Comparison of ENCODE assay signal across 8 cellular contexts in genomic region chr13:21175656-21176194, GRCh38. TPM values are rescaled to one million over a fixed set of nuclear protein-coding genes. Genes with fewer than 3 reads are reported as not detected.
A peak's percentile ranks its signal among the peaks of the same experiment; 100 is the strongest.
DNase-seq lines count a peak whose midpoint lies in the region; ATAC-seq and TF ChIP-seq lines count a peak whose summit lies in the region.

No MANE protein-coding gene starts in this region.

- H3K27me3 ChIP-seq in BE2C (no peaks in the 10 kb centered on the region), right lobe of liver (no peaks in the 10 kb centered on the region), upper lobe of left lung (no peaks in the 10 kb centered on the region)

- H3K36me3 ChIP-seq in BE2C (peaks cover 9% of the 10 kb centered on the region), right lobe of liver (no peaks in the 10 kb centered on the region), upper lobe of left lung (no peaks in the 10 kb centered on the region)

- H3K4me3 ChIP-seq in BE2C (ENCODE audit: low read depth, low read length) (peak overlapping the region; percentile 92), right lobe of liver (peak overlapping the region; percentile 82 to 95 (median 94)), upper lobe of left lung (peak overlapping the region; percentile 66 to 90 (median 87))

- TF ChIP-seq POLR2A in right lobe of liver (IDR thresholded peaks at IDR 0.05) (no peak), upper lobe of left lung (IDR thresholded peaks at IDR 0.05) (no peak)

- no peak for DNase-seq in BE2C
- peak; percentile 24 for DNase-seq in HS-27A (ENCODE audit: low read depth)
- peak; percentile 51 for DNase-seq in amniotic epithelial cell (ENCODE audit: low read depth)
- no peak for DNase-seq in right lobe of liver
- no peak for DNase-seq in upper lobe of left lung
- DNase-seq in NAMALWA (ENCODE audit: low spot score) = no peak

- intact Hi-C loops in right lobe of liver (cut with DNase I) = no loop called here

- no peak for TF ChIP-seq CTCF in BE2C (IDR thresholded peaks at IDR 0.05; ENCODE audit: low read depth, low read length)
- no peak for TF ChIP-seq CTCF in right lobe of liver (IDR thresholded peaks at IDR 0.05)
- TF ChIP-seq CTCF in upper lobe of left lung (IDR thresholded peaks at IDR 0.05) = no peak

- ATAC-seq in right lobe of liver = no peak
- no peak for ATAC-seq in upper lobe of left lung (ENCODE audit: low FRiP score in 2 of 2)
- no peak for ATAC-seq in HG02588 (IDR thresholded peaks at IDR 0.05; ENCODE audit: unreplicated experiment)
- no peak for ATAC-seq in GM18520 (IDR thresholded peaks at IDR 0.05; ENCODE audit: unreplicated experiment)

- TF ChIP-seq EP300 in upper lobe of left lung (IDR thresholded peaks at IDR 0.05) = no peak

- no peaks in the 10 kb centered on the region for H3K9me3 ChIP-seq in BE2C
- no peaks in the 10 kb centered on the region for H3K9me3 ChIP-seq in right lobe of liver
- no peaks in the 10 kb centered on the region for H3K9me3 ChIP-seq in upper lobe of left lung

- 2% methylated on average over 10 of the region's 11 CpGs for WGBS in right lobe of liver (ENCODE audit: insufficient coverage, low coverage, low lambda C conversion rate, missing lambda C conversion rate)
- 2 to 4% methylated on average over 10 to 11 of the region's 11 CpGs for WGBS in upper lobe of left lung, 2 donors

- H3K4me1 ChIP-seq in BE2C = no peaks in the 10 kb centered on the region
- H3K4me1 ChIP-seq in right lobe of liver = peaks cover 0 to 14% (median 0%) of the 10 kb centered on the region in 4 donors
- H3K4me1 ChIP-seq in upper lobe of left lung = peaks cover 11 to 24% (median 16%) of the 10 kb centered on the region in 4 donors

- peak overlapping the region in 1 of 3 donors; percentile 91 for H3K27ac ChIP-seq in right lobe of liver
- H3K27ac ChIP-seq in upper lobe of left lung = peak overlapping the region; percentile 90 to 99 (median 97)

RNA-seq across cellular contexts. Expression of gene SKA3, which starts 0.6 kb away (rescaled TPM):
- 4.0 TPM for polyA plus RNA-seq in BE2C (2012; ENCODE audit: insufficient read depth, insufficient read length, low read depth)
- total RNA-seq in right lobe of liver (1 to 10 TPM in 2 of 6 experiments, under 1 TPM in 4; 0.18 to 2.4 (median 0.75) TPM), upper lobe of left lung (1 to 10 TPM in 5 of 6 donors, not detected in 1; 1.0 to 3.0 (median 1.4) TPM)

RNA-seq across cellular contexts. Expression of gene MRPL57, which starts 0.7 kb away (rescaled TPM):
- polyA plus RNA-seq in BE2C (2012; ENCODE audit: insufficient read depth, insufficient read length, low read depth) = 76.7 TPM
- 10 to 100 TPM; 10.6 to 38.7 (median 13.6) TPM for total RNA-seq in right lobe of liver
- 10 to 100 TPM; 17.8 to 36.3 (median 23.9) TPM for total RNA-seq in upper lobe of left lung

RNA-seq across cellular contexts. Expression of gene SAP18, which starts 35.8 kb away (rescaled TPM):
- 670 TPM for polyA plus RNA-seq in BE2C (2012; ENCODE audit: insufficient read depth, insufficient read length, low read depth)
- 100 to 1,000 TPM in 3 of 6 experiments, 10 to 100 TPM in 3; 33.1 to 119 (median 95.6) TPM for total RNA-seq in right lobe of liver
- 100 to 1,000 TPM in 2 of 6 donors, 10 to 100 TPM in 4; 18.9 to 200 (median 50.8) TPM for total RNA-seq in upper lobe of left lung

Comparison
In these comparisons a context has a peak if more than half of its experiments do, and no peak if none do; other contexts are left out.
1. DNase-seq: peak in HS-27A (single experiment) and amniotic epithelial cell (single experiment); none in BE2C (single experiment), right lobe of liver (0 of 3), upper lobe of left lung (0 of 2) and NAMALWA (single experiment).
2. Peak in every context shown above with its lines, with median percentiles within 50 percentile points of each other: H3K4me3 ChIP-seq.